8 cellular contexts compared by ENCODE assay signal in the genomic region with DNA sequence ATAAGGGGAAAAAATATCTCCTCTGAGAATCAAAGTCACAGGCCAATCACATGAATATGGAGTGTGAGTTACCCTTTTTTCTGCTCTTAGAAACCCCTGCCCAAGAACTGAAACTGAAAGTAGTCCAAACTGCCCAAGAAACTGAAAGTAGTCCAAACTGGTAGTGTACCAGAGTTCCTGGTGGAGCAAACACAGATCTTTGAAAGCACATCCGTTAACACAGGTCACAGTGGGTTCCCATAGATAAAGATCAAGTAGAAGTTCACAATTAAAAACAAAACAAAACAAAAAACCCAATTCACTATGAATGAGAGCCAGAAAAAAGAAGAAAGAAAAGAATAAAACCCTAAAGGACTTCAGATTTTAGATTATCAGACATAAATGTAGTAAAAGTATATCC.
A peak's percentile ranks its signal among the peaks of the same experiment; 100 is the strongest.
DNase-seq lines count a peak whose midpoint lies in the region; ATAC-seq and TF ChIP-seq lines count a peak whose summit lies in the region.

No MANE protein-coding gene starts in this region.

- ATAC-seq in GM19452 (IDR thresholded peaks at IDR 0.05; ENCODE audit: unreplicated experiment), result peak; percentile 96
- peak; percentile 97 for ATAC-seq in HG03520 (IDR thresholded peaks at IDR 0.05; ENCODE audit: unreplicated experiment)

- peak overlapping the region; percentile 16 to 49 for H3K9ac ChIP-seq in liver (ENCODE audit: low read depth in 1 of 2, low read length in 2 of 2)

- no peaks in the 10 kb centered on the region for H3K9me3 Mint-ChIP-seq in activated naive CD8-positive, alpha-beta T cell treated with anti-CD3 and anti-CD28 coated beads for 36 hours

- no peak for TF ChIP-seq CTCF in liver (IDR thresholded peaks at IDR 0.05; ENCODE audit: low read depth, low read length, missing input control)
- TF ChIP-seq CTCF in tibial nerve (IDR thresholded peaks at IDR 0.05), result no peak

- no peak for TF ChIP-seq EP300 in tibial nerve (IDR thresholded peaks at IDR 0.05)

- peak overlapping the region; percentile 67 for H3K4me3 Mint-ChIP-seq in activated naive CD8-positive, alpha-beta T cell treated with anti-CD3 and anti-CD28 coated beads for 36 hours

- no peaks in the 10 kb centered on the region for H3K36me3 ChIP-seq in liver (ENCODE audit: control insufficient read depth in 4 of 4, insufficient read depth in 3 of 4, low read depth in 1 of 4, low read length in 3 of 4)
- peaks cover 0 to 2% (median 0%) of the 10 kb centered on the region in 3 donors for H3K36me3 ChIP-seq in tibial nerve

- H3K27me3 Mint-ChIP-seq in activated naive CD8-positive, alpha-beta T cell treated with anti-CD3 and anti-CD28 coated beads for 36 hours, result no peaks in the 10 kb centered on the region

- no peaks in the 10 kb centered on the region for H3K9me3 ChIP-seq in liver (ENCODE audit: control insufficient read depth in 4 of 4, low read length in 3 of 4)
- no peaks in the 10 kb centered on the region for H3K9me3 ChIP-seq in tibial nerve

- peaks cover 0 to 9% (median 0%) of the 10 kb centered on the region in 4 donors for H3K4me1 ChIP-seq in liver (ENCODE audit: control insufficient read depth in 4 of 4, insufficient read depth in 4 of 4, low read length in 3 of 4)
- H3K4me1 ChIP-seq in tibial nerve, result peaks cover 0 to 17% (median 0%) of the 10 kb centered on the region in 4 donors

- H3K4me3 ChIP-seq in liver (ENCODE audit: low read depth in 1 of 3, low read length in 3 of 3), result peak overlapping the region in 2 of 3 donors; percentile 38 to 45
- peak overlapping the region in 1 of 4 donors; percentile 29 for H3K4me3 ChIP-seq in tibial nerve

- H3K27ac Mint-ChIP-seq in activated naive CD8-positive, alpha-beta T cell treated with anti-CD3 and anti-CD28 coated beads for 36 hours, result peak overlapping the region; percentile 85

- TF ChIP-seq RAD21 in liver (IDR thresholded peaks at IDR 0.05), result peak; percentile 21 to 33

- H3K27ac ChIP-seq in liver (ENCODE audit: low read depth in 1 of 2, low read length in 2 of 2) (peak overlapping the region; percentile 5 to 36), tibial nerve (no peak overlapping the region)

- no peak for TF ChIP-seq POLR2A in tibial nerve (IDR thresholded peaks at IDR 0.05)

- H3K27me3 ChIP-seq in liver (ENCODE audit: control insufficient read depth in 4 of 4, insufficient read depth in 4 of 4, low read length in 3 of 4) (no peaks in the 10 kb centered on the region), tibial nerve (no peaks in the 10 kb centered on the region)

- H3K36me3 Mint-ChIP-seq in activated naive CD8-positive, alpha-beta T cell treated with anti-CD3 and anti-CD28 coated beads for 36 hours, result peaks cover 2% of the 10 kb centered on the region

- peaks cover 12% of the 10 kb centered on the region for H3K4me1 Mint-ChIP-seq in activated naive CD8-positive, alpha-beta T cell treated with anti-CD3 and anti-CD28 coated beads for 36 hours

- WGBS in liver, result 1% methylated on average over 1 of the region's 1 CpG
- WGBS in tibial nerve, 2 donors, result 8% methylated on average over 1 of the region's 1 CpG

- peak; percentile 60 for DNase-seq in EH (ENCODE audit: low read depth)
- peak; percentile 3 for DNase-seq in activated naive CD8-positive, alpha-beta T cell treated with anti-CD3 and anti-CD28 coated beads for 36 hours
- DNase-seq in ecto neural progenitor cell (ENCODE audit: low spot score), result no peak
- no peak for DNase-seq in SW480 (ENCODE audit: low spot score)
- DNase-seq in tibial nerve (ENCODE audit: low spot score in 2 of 2), result no peak

TF ChIP-seq in liver, 16 proteins besides CTCF, POLR2A, EP300 and RAD21:
- TF ChIP-seq EGR1 (IDR thresholded peaks at IDR 0.05; ENCODE audit: low read depth in 2 of 2) (no peak), RXRA (IDR thresholded peaks at IDR 0.05) (peak; percentile 43 to 48), SP1 (IDR thresholded peaks at IDR 0.05) (peak; percentile 37), HNF4A (conservative IDR thresholded peaks at IDR 0.05) (peak; percentile 13 to 16), JUND (IDR thresholded peaks at IDR 0.05) (no peak), GABPA (IDR thresholded peaks at IDR 0.05 in 1 of 2, conservative IDR thresholded peaks at IDR 0.05 in 1 of 2) (no peak)
- TF ChIP-seq, protein P1, sequence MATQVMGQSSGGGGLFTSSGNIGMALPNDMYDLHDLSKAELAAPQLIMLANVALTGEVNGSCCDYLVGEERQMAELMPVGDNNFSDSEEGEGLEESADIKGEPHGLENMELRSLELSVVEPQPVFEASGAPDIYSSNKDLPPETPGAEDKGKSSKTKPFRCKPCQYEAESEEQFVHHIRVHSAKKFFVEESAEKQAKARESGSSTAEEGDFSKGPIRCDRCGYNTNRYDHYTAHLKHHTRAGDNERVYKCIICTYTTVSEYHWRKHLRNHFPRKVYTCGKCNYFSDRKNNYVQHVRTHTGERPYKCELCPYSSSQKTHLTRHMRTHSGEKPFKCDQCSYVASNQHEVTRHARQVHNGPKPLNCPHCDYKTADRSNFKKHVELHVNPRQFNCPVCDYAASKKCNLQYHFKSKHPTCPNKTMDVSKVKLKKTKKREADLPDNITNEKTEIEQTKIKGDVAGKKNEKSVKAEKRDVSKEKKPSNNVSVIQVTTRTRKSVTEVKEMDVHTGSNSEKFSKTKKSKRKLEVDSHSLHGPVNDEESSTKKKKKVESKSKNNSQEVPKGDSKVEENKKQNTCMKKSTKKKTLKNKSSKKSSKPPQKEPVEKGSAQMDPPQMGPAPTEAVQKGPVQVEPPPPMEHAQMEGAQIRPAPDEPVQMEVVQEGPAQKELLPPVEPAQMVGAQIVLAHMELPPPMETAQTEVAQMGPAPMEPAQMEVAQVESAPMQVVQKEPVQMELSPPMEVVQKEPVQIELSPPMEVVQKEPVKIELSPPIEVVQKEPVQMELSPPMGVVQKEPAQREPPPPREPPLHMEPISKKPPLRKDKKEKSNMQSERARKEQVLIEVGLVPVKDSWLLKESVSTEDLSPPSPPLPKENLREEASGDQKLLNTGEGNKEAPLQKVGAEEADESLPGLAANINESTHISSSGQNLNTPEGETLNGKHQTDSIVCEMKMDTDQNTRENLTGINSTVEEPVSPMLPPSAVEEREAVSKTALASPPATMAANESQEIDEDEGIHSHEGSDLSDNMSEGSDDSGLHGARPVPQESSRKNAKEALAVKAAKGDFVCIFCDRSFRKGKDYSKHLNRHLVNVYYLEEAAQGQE (IDR thresholded peaks at IDR 0.05), result peak; percentile 14

Comparison
In these comparisons a context has a peak if more than half of its experiments do, and no peak if none do; other contexts are left out.
1. DNase-seq: peak in EH (single experiment) and activated naive CD8-positive, alpha-beta T cell treated with anti-CD3 and anti-CD28 coated beads for 36 hours (single experiment); none in ecto neural progenitor cell (single experiment), SW480 (single experiment) and tibial nerve (0 of 2).
2. H3K27ac ChIP-seq: peak in liver (2 of 2); none in tibial nerve (0 of 4).